15 cellular contexts compared by ENCODE assay signal in the genomic region with DNA sequence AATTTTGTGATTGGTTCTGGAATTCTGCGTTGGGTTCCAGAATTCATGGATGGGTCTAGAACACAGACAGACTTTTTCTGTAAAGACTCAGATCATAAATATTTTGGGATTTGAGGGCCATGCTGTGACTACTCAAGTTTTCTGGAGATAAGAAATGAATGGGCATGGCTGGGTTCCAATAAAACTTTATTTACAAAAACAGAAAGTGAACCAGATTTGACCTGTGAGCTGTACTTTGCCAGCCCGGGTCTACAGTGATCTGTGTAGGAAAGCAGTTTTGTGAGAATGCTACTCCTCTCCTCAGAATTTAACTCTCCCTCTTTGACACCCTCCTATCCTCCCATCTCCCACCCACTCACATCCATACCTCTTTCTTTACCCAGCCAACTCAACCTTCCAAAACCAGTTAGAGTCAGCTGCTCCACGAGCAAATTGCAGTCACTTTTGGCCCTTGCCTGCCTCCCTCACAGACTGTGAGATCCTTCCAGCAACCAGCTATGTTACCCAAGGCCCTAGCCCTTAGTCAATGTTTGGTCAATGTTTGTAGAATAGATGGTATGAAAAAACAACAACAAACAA.
DNase-seq lines count a peak whose midpoint lies in the region; ATAC-seq and TF ChIP-seq lines count a peak whose summit lies in the region.
"Had no signal": no experiment of that assay in that cellular context is flagged by ENCODE, and none has a peak within 500 bp of the region (broad histone marks: within the 10 kb centered on the region; RNA-seq: fewer than 3 reads in every experiment).

No MANE protein-coding gene starts in this region.

- TF ChIP-seq EP300 in Ishikawa (IDR thresholded peaks at IDR 0.05; ENCODE audit: borderline replicate concordance), result no peak
- no peak for TF ChIP-seq EP300 in esophagus muscularis mucosa (IDR thresholded peaks at IDR 0.05)

- H3K36me3 ChIP-seq in esophagus muscularis mucosa (no peaks in the 10 kb centered on the region), brain microvascular endothelial cell (replicated peaks) (no peaks in the 10 kb centered on the region)
- H3K36me3 ChIP-seq: esophagus squamous epithelium, heart left ventricle, SJSA1 had no signal

- peak overlapping the region; percentile 91 for H3K27ac Mint-ChIP-seq in osteocyte (ENCODE audit: unreplicated experiment)
- no peak overlapping the region for H3K27ac Mint-ChIP-seq in activated naive CD8-positive, alpha-beta T cell treated with anti-CD3 and anti-CD28 coated beads, Interleukin-2, amount 50 U/mL, for 24 hours
- H3K27ac Mint-ChIP-seq: naive thymus-derived CD8-positive, alpha-beta T cell; stimulated activated memory B cell treated with anti-CD40 and anti-IgM and Interleukin-4, amounts not matched to agents 10 μg/mL and 1 μg/mL and 100 μg/mL, for 72 hours had no signal

- intact Hi-C loops in esophagus muscularis mucosa (cut with DNase I), result loop anchor here (10.0 kb wide), 1 partner anchor 309 kb away; a partner anchor contains a TSS

- CTCF ChIA-PET in AG04450 (lab: Charles Lee), result no interaction called here

- H3K27ac ChIP-seq in AG04450 (ENCODE audit: low read depth, low read length) (peak overlapping the region; percentile 75), esophagus muscularis mucosa (replicated peaks in 1 of 4) (peak overlapping the region in 3 of 4 donors; percentile 27 to 73 (median 66)), brain microvascular endothelial cell (no peak overlapping the region)

- peaks cover 8% of the 10 kb centered on the region for H3K27me3 Mint-ChIP-seq in osteocyte (ENCODE audit: unreplicated experiment)
- peaks cover 22% of the 10 kb centered on the region for H3K27me3 Mint-ChIP-seq in activated naive CD8-positive, alpha-beta T cell treated with anti-CD3 and anti-CD28 coated beads, Interleukin-2, amount 50 U/mL, for 24 hours

- ATAC-seq in activated naive CD8-positive, alpha-beta T cell treated with anti-CD3 and anti-CD28 coated beads, Interleukin-2, amount 50 U/mL, for 24 hours, result no peak
- ATAC-seq: naive thymus-derived CD8-positive, alpha-beta T cell; stimulated activated memory B cell treated with anti-CD40 and anti-IgM and Interleukin-4, amounts not matched to agents 10 μg/mL and 1 μg/mL and 100 μg/mL, for 72 hours had no signal

- TF ChIP-seq RAD21 in Ishikawa (IDR thresholded peaks at IDR 0.05; ENCODE audit: low read depth), result no peak

- DNase-seq in AG04450 (ENCODE audit: low read depth, low spot score), result no peak
- DNase-seq in esophagus muscularis mucosa (ENCODE audit: extremely low spot score), result no peak
- DNase-seq in osteocyte (ENCODE audit: extremely low spot score, unreplicated experiment), result no peak
- no peak for DNase-seq in NCI-H1048 (lab: John Stamatoyannopoulos, UW)
- DNase-seq in activated naive CD8-positive, alpha-beta T cell treated with anti-CD3 and anti-CD28 coated beads, Interleukin-2, amount 50 U/mL, for 24 hours, result no peak
- no peak for DNase-seq in brain microvascular endothelial cell
- no peak for DNase-seq in amniotic stem cell (lab: John Stamatoyannopoulos, UW)
- DNase-seq: naive thymus-derived CD8-positive, alpha-beta T cell; NCI-H1092 treated with DMSO at 0.1 percent for 48 hours; NCI-H69 had no signal

- H3K4me3 Mint-ChIP-seq in osteocyte (ENCODE audit: unreplicated experiment), result no peak overlapping the region
- H3K4me3 Mint-ChIP-seq in activated naive CD8-positive, alpha-beta T cell treated with anti-CD3 and anti-CD28 coated beads, Interleukin-2, amount 50 U/mL, for 24 hours, result no peak overlapping the region
- H3K4me3 Mint-ChIP-seq: stimulated activated memory B cell treated with anti-CD40 and anti-IgM and Interleukin-4, amounts not matched to agents 10 μg/mL and 1 μg/mL and 100 μg/mL, for 72 hours had no signal

- 87% methylated on average over 3 of the region's 3 CpGs for WGBS in esophagus muscularis mucosa

- in situ Hi-C loops in brain microvascular endothelial cell (cut with HindIII; ENCODE audit: low pct_ligation_motif_present, low sequenced_read_pairs), result no loop called here

- no peak for TF ChIP-seq CTCF in AG04450 (IDR thresholded peaks at IDR 0.05; ENCODE audit: low read depth, low read length)
- TF ChIP-seq CTCF in esophagus muscularis mucosa (IDR thresholded peaks at IDR 0.05), result no peak
- TF ChIP-seq CTCF in osteocyte (IDR thresholded peaks at IDR 0.05), result no peak
- no peak for TF ChIP-seq CTCF in brain microvascular endothelial cell (IDR thresholded peaks at IDR 0.05; ENCODE audit: low read depth, low read length, missing control alignments)

- H3K27me3 ChIP-seq in AG04450 (ENCODE audit: control insufficient read depth, insufficient read depth, low read length), result no peaks in the 10 kb centered on the region
- no peaks in the 10 kb centered on the region for H3K27me3 ChIP-seq in esophagus muscularis mucosa
- no peaks in the 10 kb centered on the region for H3K27me3 ChIP-seq in brain microvascular endothelial cell (replicated peaks)
- H3K27me3 ChIP-seq: heart left ventricle, SJSA1 had no signal

- H3K9me3 ChIP-seq in AG04450 (ENCODE audit: control insufficient read depth, insufficient read depth, low read length) (no peaks in the 10 kb centered on the region), esophagus muscularis mucosa (no peaks in the 10 kb centered on the region)
- H3K9me3 ChIP-seq: esophagus squamous epithelium, heart left ventricle, SJSA1 had no signal

- H3K4me3 ChIP-seq in AG04450 (ENCODE audit: low read depth, low read length) (no peak overlapping the region), esophagus muscularis mucosa (no peak overlapping the region), brain microvascular endothelial cell (ENCODE audit: low read depth, low read length) (no peak overlapping the region)
- H3K4me3 ChIP-seq: esophagus squamous epithelium, heart left ventricle, SJSA1 had no signal

- no peaks in the 10 kb centered on the region for H3K9me3 Mint-ChIP-seq in osteocyte (ENCODE audit: unreplicated experiment)
- H3K9me3 Mint-ChIP-seq in activated naive CD8-positive, alpha-beta T cell treated with anti-CD3 and anti-CD28 coated beads, Interleukin-2, amount 50 U/mL, for 24 hours, result no peaks in the 10 kb centered on the region
- H3K9me3 Mint-ChIP-seq: naive thymus-derived CD8-positive, alpha-beta T cell; stimulated activated memory B cell treated with anti-CD40 and anti-IgM and Interleukin-4, amounts not matched to agents 10 μg/mL and 1 μg/mL and 100 μg/mL, for 72 hours had no signal

- peaks cover 2% of the 10 kb centered on the region for H3K36me3 Mint-ChIP-seq in osteocyte (ENCODE audit: unreplicated experiment)
- no peaks in the 10 kb centered on the region for H3K36me3 Mint-ChIP-seq in activated naive CD8-positive, alpha-beta T cell treated with anti-CD3 and anti-CD28 coated beads, Interleukin-2, amount 50 U/mL, for 24 hours (ENCODE audit: low read depth)
- H3K36me3 Mint-ChIP-seq: naive thymus-derived CD8-positive, alpha-beta T cell; stimulated activated memory B cell treated with anti-CD40 and anti-IgM and Interleukin-4, amounts not matched to agents 10 μg/mL and 1 μg/mL and 100 μg/mL, for 72 hours had no signal

- peaks cover 20 to 32% (median 24%) of the 10 kb centered on the region in 4 donors for H3K4me1 ChIP-seq in esophagus muscularis mucosa

- no peak for TF ChIP-seq POLR2A in esophagus muscularis mucosa (IDR thresholded peaks at IDR 0.05; ENCODE audit: low read depth)

- POLR2A ChIA-PET in AG04450 (lab: Yijun Ruan, JAX), result interaction anchor here (0.5 to 1.0 kb wide), 4 partner anchors 22 to 710 kb away, joined by 3 read pairs; no protein-coding TSS in a partner anchor

- H3K4me1 Mint-ChIP-seq in osteocyte (ENCODE audit: unreplicated experiment), result peaks cover 38% of the 10 kb centered on the region
- peaks cover 12% of the 10 kb centered on the region for H3K4me1 Mint-ChIP-seq in activated naive CD8-positive, alpha-beta T cell treated with anti-CD3 and anti-CD28 coated beads, Interleukin-2, amount 50 U/mL, for 24 hours
- H3K4me1 Mint-ChIP-seq: stimulated activated memory B cell treated with anti-CD40 and anti-IgM and Interleukin-4, amounts not matched to agents 10 μg/mL and 1 μg/mL and 100 μg/mL, for 72 hours had no signal

TF ChIP-seq in Ishikawa, 13 proteins besides CTCF, POLR2A, EP300 and RAD21:
- TF ChIP-seq, protein P1, sequence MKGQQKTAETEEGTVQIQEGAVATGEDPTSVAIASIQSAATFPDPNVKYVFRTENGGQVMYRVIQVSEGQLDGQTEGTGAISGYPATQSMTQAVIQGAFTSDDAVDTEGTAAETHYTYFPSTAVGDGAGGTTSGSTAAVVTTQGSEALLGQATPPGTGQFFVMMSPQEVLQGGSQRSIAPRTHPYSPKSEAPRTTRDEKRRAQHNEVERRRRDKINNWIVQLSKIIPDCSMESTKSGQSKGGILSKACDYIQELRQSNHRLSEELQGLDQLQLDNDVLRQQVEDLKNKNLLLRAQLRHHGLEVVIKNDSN (IDR thresholded peaks at IDR 0.05), result no peak
- 0 out of 2 replicates have a peak, but pooled peaks have one; percentile 5 for TF ChIP-seq NFIC (IDR thresholded peaks at IDR 0.05)
